Comparison of ENCODE assay signal across 13 cellular contexts in the genomic region with DNA sequence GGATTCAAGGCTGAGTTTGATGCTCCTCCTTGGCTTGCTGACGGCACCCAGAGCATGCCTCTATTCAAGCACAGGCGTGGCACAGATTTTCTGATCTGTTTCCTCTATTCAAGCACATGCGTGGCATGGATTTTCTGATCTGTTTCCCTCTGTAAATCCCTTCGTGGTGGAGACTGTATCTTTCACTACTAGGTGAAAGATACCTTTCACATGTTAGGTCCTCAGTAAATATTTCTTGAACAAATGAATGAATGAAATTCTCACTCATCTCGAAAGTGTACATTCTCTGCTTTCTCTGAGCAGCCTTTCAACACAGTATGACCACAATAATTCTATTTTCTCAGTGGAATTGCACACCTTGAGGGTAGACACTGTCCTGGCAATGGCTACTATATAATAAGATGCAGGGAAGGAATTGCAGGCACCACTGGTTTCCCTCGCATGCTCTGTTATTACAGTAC.
A peak's percentile ranks its signal among the peaks of the same experiment; 100 is the strongest.
DNase-seq lines count a peak whose midpoint lies in the region; ATAC-seq lines count a peak whose summit lies in the region.
"Had no signal": no experiment of that assay in that cellular context is flagged by ENCODE, and none has a peak within 500 bp of the region (broad histone marks: within the 10 kb centered on the region; RNA-seq: fewer than 3 reads in every experiment).

No MANE protein-coding gene starts in this region.

- no peaks in the 10 kb centered on the region for H3K9me3 Mint-ChIP-seq in stimulated activated naive B cell treated with anti-CD40 and anti-IgM and Interleukin-4, amounts not matched to agents 10 μg/mL and 1 μg/mL and 100 μg/mL, for 72 hours

- no peak for DNase-seq in stimulated activated naive B cell treated with anti-CD40 and anti-IgM and Interleukin-4, amounts not matched to agents 10 μg/mL and 1 μg/mL and 100 μg/mL, for 72 hours
- DNase-seq in RKO (ENCODE audit: low spot score) (no peak), retina (no peak), NCI-H1417 treated with DMSO at 0.1 percent for 48 hours (lab: John Stamatoyannopoulos, UW) (no peak)
- DNase-seq: activated CD4-positive, alpha-beta T cell treated with anti-CD3 and anti-CD28 coated beads, Interleukin-2, amount 50 U/mL, for 48 hours; CD8-positive, alpha-beta memory T cell; dorsolateral prefrontal cortex; occipital lobe; trophoblast cell had no signal

- peaks cover 0 to 2% of the 10 kb centered on the region in 2 donors for H3K36me3 Mint-ChIP-seq in stimulated activated naive B cell treated with anti-CD40 and anti-IgM and Interleukin-4, amounts not matched to agents 10 μg/mL and 1 μg/mL and 100 μg/mL, for 72 hours
- H3K36me3 Mint-ChIP-seq: CD8-positive, alpha-beta memory T cell had no signal

- peaks cover 44 to 63% of the 10 kb centered on the region in 2 donors for H3K4me1 Mint-ChIP-seq in stimulated activated naive B cell treated with anti-CD40 and anti-IgM and Interleukin-4, amounts not matched to agents 10 μg/mL and 1 μg/mL and 100 μg/mL, for 72 hours
- H3K4me1 Mint-ChIP-seq: CD8-positive, alpha-beta memory T cell had no signal

- H3K27ac Mint-ChIP-seq in stimulated activated naive B cell treated with anti-CD40 and anti-IgM and Interleukin-4, amounts not matched to agents 10 μg/mL and 1 μg/mL and 100 μg/mL, for 72 hours, result peak overlapping the region; percentile 85
- H3K27ac Mint-ChIP-seq: CD8-positive, alpha-beta memory T cell had no signal

- no peak overlapping the region for H3K4me3 Mint-ChIP-seq in stimulated activated naive B cell treated with anti-CD40 and anti-IgM and Interleukin-4, amounts not matched to agents 10 μg/mL and 1 μg/mL and 100 μg/mL, for 72 hours
- H3K4me3 Mint-ChIP-seq: CD8-positive, alpha-beta memory T cell had no signal

- H3K27me3 Mint-ChIP-seq in stimulated activated naive B cell treated with anti-CD40 and anti-IgM and Interleukin-4, amounts not matched to agents 10 μg/mL and 1 μg/mL and 100 μg/mL, for 72 hours, result peaks cover 16 to 21% of the 10 kb centered on the region in 2 donors

- ATAC-seq in GM19324 (IDR thresholded peaks at IDR 0.05; ENCODE audit: low FRiP score, unreplicated experiment) (peak; percentile 27), HG02610 (IDR thresholded peaks at IDR 0.05; ENCODE audit: unreplicated experiment) (peak; percentile 12), HG03196 (IDR thresholded peaks at IDR 0.05; ENCODE audit: unreplicated experiment) (peak; percentile 8)
- ATAC-seq in stimulated activated naive B cell treated with anti-CD40 and anti-IgM and Interleukin-4, amounts not matched to agents 10 μg/mL and 1 μg/mL and 100 μg/mL, for 72 hours (replicated peaks), result peak; percentile 23 to 30
- ATAC-seq: Panc1 had no signal
